In the genomic region with DNA sequence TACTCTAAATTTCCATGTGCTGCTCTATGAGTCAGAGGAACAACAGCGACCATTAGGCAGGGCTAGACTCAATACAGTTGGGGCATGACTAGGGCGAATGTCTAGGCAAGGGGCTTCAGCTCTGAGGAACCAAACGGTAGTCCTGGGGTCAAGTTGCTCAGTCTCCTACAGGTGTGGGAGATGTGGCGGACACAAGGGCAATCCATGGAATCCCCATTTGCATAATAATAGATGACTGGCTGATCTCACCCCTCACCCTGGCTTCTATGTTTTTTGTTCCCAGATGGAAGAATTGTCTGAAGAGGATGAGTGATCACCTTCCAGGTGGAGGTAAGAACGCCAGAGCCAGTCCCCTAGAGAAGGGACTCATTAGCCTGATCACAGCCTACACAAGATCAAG, we compare ENCODE assay signal across 1 cellular context.
TF ChIP-seq lines count a peak whose summit lies in the region.

No MANE protein-coding gene starts in this region.

TF ChIP-seq in GM23338, 12 proteins besides CTCF, POLR2A, EP300 and RAD21 (continued from another document):
- TF ChIP-seq, protein P1, sequence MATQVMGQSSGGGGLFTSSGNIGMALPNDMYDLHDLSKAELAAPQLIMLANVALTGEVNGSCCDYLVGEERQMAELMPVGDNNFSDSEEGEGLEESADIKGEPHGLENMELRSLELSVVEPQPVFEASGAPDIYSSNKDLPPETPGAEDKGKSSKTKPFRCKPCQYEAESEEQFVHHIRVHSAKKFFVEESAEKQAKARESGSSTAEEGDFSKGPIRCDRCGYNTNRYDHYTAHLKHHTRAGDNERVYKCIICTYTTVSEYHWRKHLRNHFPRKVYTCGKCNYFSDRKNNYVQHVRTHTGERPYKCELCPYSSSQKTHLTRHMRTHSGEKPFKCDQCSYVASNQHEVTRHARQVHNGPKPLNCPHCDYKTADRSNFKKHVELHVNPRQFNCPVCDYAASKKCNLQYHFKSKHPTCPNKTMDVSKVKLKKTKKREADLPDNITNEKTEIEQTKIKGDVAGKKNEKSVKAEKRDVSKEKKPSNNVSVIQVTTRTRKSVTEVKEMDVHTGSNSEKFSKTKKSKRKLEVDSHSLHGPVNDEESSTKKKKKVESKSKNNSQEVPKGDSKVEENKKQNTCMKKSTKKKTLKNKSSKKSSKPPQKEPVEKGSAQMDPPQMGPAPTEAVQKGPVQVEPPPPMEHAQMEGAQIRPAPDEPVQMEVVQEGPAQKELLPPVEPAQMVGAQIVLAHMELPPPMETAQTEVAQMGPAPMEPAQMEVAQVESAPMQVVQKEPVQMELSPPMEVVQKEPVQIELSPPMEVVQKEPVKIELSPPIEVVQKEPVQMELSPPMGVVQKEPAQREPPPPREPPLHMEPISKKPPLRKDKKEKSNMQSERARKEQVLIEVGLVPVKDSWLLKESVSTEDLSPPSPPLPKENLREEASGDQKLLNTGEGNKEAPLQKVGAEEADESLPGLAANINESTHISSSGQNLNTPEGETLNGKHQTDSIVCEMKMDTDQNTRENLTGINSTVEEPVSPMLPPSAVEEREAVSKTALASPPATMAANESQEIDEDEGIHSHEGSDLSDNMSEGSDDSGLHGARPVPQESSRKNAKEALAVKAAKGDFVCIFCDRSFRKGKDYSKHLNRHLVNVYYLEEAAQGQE (IDR thresholded peaks at IDR 0.05; ENCODE audit: unreplicated experiment): no peak
- TF ChIP-seq, protein P2, sequence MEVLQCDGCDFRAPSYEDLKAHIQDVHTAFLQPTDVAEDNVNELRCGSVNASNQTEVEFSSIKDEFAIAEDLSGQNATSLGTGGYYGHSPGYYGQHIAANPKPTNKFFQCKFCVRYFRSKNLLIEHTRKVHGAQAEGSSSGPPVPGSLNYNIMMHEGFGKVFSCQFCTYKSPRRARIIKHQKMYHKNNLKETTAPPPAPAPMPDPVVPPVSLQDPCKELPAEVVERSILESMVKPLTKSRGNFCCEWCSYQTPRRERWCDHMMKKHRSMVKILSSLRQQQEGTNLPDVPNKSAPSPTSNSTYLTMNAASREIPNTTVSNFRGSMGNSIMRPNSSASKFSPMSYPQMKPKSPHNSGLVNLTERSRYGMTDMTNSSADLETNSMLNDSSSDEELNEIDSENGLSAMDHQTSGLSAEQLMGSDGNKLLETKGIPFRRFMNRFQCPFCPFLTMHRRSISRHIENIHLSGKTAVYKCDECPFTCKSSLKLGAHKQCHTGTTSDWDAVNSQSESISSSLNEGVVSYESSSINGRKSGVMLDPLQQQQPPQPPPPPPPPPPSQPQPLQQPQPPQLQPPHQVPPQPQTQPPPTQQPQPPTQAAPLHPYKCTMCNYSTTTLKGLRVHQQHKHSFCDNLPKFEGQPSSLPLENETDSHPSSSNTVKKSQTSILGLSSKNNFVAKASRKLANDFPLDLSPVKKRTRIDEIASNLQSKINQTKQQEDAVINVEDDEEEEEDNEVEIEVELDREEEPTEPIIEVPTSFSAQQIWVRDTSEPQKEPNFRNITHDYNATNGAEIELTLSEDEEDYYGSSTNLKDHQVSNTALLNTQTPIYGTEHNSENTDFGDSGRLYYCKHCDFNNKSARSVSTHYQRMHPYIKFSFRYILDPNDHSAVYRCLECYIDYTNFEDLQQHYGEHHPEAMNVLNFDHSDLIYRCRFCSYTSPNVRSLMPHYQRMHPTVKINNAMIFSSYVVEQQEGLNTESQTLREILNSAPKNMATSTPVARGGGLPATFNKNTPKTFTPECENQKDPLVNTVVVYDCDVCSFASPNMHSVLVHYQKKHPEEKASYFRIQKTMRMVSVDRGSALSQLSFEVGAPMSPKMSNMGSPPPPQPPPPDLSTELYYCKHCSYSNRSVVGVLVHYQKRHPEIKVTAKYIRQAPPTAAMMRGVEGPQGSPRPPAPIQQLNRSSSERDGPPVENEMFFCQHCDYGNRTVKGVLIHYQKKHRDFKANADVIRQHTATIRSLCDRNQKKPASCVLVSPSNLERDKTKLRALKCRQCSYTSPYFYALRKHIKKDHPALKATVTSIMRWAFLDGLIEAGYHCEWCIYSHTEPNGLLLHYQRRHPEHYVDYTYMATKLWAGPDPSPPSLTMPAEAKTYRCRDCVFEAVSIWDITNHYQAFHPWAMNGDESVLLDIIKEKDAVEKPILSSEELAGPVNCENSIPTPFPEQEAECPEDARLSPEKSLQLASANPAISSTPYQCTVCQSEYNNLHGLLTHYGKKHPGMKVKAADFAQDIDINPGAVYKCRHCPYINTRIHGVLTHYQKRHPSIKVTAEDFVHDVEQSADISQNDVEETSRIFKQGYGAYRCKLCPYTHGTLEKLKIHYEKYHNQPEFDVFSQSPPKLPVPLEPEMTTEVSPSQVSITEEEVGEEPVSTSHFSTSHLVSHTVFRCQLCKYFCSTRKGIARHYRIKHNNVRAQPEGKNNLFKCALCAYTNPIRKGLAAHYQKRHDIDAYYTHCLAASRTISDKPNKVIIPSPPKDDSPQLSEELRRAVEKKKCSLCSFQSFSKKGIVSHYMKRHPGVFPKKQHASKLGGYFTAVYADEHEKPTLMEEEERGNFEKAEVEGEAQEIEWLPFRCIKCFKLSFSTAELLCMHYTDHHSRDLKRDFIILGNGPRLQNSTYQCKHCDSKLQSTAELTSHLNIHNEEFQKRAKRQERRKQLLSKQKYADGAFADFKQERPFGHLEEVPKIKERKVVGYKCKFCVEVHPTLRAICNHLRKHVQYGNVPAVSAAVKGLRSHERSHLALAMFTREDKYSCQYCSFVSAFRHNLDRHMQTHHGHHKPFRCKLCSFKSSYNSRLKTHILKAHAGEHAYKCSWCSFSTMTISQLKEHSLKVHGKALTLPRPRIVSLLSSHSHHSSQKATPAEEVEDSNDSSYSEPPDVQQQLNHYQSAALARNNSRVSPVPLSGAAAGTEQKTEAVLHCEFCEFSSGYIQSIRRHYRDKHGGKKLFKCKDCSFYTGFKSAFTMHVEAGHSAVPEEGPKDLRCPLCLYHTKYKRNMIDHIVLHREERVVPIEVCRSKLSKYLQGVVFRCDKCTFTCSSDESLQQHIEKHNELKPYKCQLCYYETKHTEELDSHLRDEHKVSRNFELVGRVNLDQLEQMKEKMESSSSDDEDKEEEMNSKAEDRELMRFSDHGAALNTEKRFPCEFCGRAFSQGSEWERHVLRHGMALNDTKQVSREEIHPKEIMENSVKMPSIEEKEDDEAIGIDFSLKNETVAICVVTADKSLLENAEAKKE (CRISPR knock-in tag; IDR thresholded peaks at IDR 0.05): peak; percentile 84
